15 cellular contexts compared by ENCODE assay signal in the genomic region with DNA sequence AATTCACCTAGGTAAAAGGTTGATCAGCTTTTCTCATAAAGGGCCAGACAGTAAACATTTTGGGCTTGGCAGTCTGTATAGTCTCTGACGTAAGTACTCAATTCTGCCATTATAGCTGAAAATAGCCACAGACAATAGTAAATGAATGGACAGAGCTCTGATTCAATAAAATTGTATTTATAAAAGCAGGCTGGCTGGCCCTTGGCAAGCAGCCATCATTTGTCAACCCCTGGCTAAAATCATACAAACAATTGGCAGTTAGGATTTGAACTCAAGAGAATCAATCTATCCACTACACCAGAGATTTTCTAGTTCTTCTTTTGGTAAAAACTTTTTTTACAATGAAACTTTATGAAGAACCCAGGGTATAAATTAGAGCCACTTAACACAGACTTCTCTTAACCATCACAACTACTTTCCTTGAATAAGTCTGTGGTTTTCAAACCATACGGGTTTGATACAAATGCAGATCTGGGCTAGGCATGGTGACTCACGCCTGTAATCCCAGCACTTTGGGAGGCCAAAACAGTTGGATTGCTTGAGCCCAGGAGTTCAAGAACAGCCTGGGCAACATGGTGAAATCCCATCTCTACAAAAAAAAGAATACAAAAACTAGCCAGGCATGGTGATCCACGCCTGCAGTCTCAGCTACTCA.
A peak's percentile ranks its signal among the peaks of the same experiment; 100 is the strongest.
DNase-seq lines count a peak whose midpoint lies in the region; ATAC-seq and TF ChIP-seq lines count a peak whose summit lies in the region.
"Had no signal": no experiment of that assay in that cellular context is flagged by ENCODE, and none has a peak within 500 bp of the region (broad histone marks: within the 10 kb centered on the region; RNA-seq: fewer than 3 reads in every experiment).

No MANE protein-coding gene starts in this region.

- POLR2A ChIA-PET in SK-N-SH (lab: Yijun Ruan, JAX), result no interaction called here

- DNase-seq in M059J (ENCODE audit: low read depth) (peak; percentile 11), SK-N-SH (peak; percentile 29), fibroblast of the aortic adventitia (ENCODE audit: low read depth) (peak; percentile 44), sigmoid colon (no peak), amniotic stem cell (lab: John Stamatoyannopoulos, UW) (no peak), ureter (ENCODE audit: low spot score) (no peak), heart left ventricle (no peak)
- DNase-seq: activated CD8-positive, alpha-beta T cell treated with anti-CD3 and anti-CD28 coated beads for 36 hours; activated naive CD4-positive, alpha-beta T cell treated with Interleukin-2 at 50 U/mL for 16 hours; CD8-positive, alpha-beta memory T cell; central memory CD4-positive, alpha-beta T cell; natural killer cell; NCI-H2171; Peyer's patch had no signal

- H3K27me3 ChIP-seq in SK-N-SH (ENCODE audit: insufficient read depth), result no peaks in the 10 kb centered on the region
- no peaks in the 10 kb centered on the region for H3K27me3 ChIP-seq in sigmoid colon
- no peaks in the 10 kb centered on the region for H3K27me3 ChIP-seq in heart left ventricle
- H3K27me3 ChIP-seq: Peyer's patch had no signal

- H3K9ac ChIP-seq in SK-N-SH, result no peak overlapping the region

- intact Hi-C loops in sigmoid colon (cut with DNase I), result loop anchor here (5.0 kb wide), 1 partner anchor 48 kb away; no protein-coding TSS in a partner anchor
- intact Hi-C loops in heart left ventricle (cut with DNase I), result loop anchor here in 2 of 10 donors (10.0 kb wide), 1 partner anchor 630 kb away; no protein-coding TSS in a partner anchor

- peak overlapping the region; percentile 44 for H3K4me2 ChIP-seq in SK-N-SH

- H3K9me2 ChIP-seq in SK-N-SH, result no peaks in the 10 kb centered on the region

- peak in 1 of 2 experiments; percentile 70; a peak in 2 of 4 replicates for TF ChIP-seq EP300 in SK-N-SH (IDR thresholded peaks at IDR 0.05; ENCODE audit: borderline replicate concordance in 1 of 2, low read depth in 1 of 2, low read length in 1 of 2)
- TF ChIP-seq EP300 in sigmoid colon (IDR thresholded peaks at IDR 0.05), result peak in 2 of 4 donors; percentile 6 to 15

- CTCF ChIA-PET in SK-N-SH (lab: Yijun Ruan, JAX), result interaction anchor here (1.2 to 2.6 kb wide), 7 partner anchors 20 to 633 kb away, joined by 3 to 8 read pairs (median 4); no protein-coding TSS in a partner anchor

- no peak overlapping the region for H3K4me3 ChIP-seq in SK-N-SH (ENCODE audit: low read depth in 2 of 2, low read length in 1 of 2)
- no peak overlapping the region for H3K4me3 ChIP-seq in fibroblast of the aortic adventitia (ENCODE audit: low read depth, low read length)
- H3K4me3 ChIP-seq in sigmoid colon, result no peak overlapping the region
- no peak overlapping the region for H3K4me3 ChIP-seq in heart left ventricle
- H3K4me3 ChIP-seq: Peyer's patch had no signal

- H3K36me3 ChIP-seq in SK-N-SH (replicated peaks in 1 of 2; ENCODE audit: control insufficient read depth in 1 of 2, insufficient read depth in 2 of 2, low read length in 1 of 2), result no peaks in the 10 kb centered on the region
- no peaks in the 10 kb centered on the region for H3K36me3 ChIP-seq in sigmoid colon
- no peaks in the 10 kb centered on the region for H3K36me3 ChIP-seq in heart left ventricle
- H3K36me3 ChIP-seq: Peyer's patch had no signal

- H3K4me1 ChIP-seq in SK-N-SH (ENCODE audit: control insufficient read depth in 1 of 2, insufficient read depth in 2 of 2, low read depth in 1 of 2, low read length in 1 of 2), result peaks cover 7 to 17% of the 10 kb centered on the region in 2 experiments; a peak in 3 of 4 replicates
- peaks cover 0 to 68% (median 33%) of the 10 kb centered on the region in 4 donors for H3K4me1 ChIP-seq in sigmoid colon
- H3K4me1 ChIP-seq in heart left ventricle, result peaks cover 0 to 18% (median 0%) of the 10 kb centered on the region in 12 donors
- H3K4me1 ChIP-seq: Peyer's patch had no signal

- no peak for TF ChIP-seq CTCF in SK-N-SH (IDR thresholded peaks at IDR 0.05)
- no peak for TF ChIP-seq CTCF in fibroblast of the aortic adventitia (IDR thresholded peaks at IDR 0.05; ENCODE audit: insufficient read depth, low read length)
- TF ChIP-seq CTCF in sigmoid colon (IDR thresholded peaks at IDR 0.05), result no peak
- no peak for TF ChIP-seq CTCF in heart left ventricle (IDR thresholded peaks at IDR 0.05)

- no peak; the same call in 1 of the 2 replicates for TF ChIP-seq RAD21 in SK-N-SH (IDR thresholded peaks at IDR 0.05; ENCODE audit: low read length)

- peak overlapping the region; percentile 18; the same call in 1 of the 2 replicates for H2AFZ ChIP-seq in SK-N-SH (ENCODE audit: low read depth)

- H3F3A ChIP-seq in SK-N-SH (replicated peaks; ENCODE audit: insufficient read depth), result peaks cover 11% of the 10 kb centered on the region

- H3K27ac ChIP-seq in SK-N-SH (ENCODE audit: low read depth in 2 of 2, low read length in 1 of 2) (peak overlapping the region; percentile 62 to 76; a peak in 3 of 4 replicates), sigmoid colon (peak overlapping the region in 3 of 4 donors; percentile 65 to 73 (median 68)), heart left ventricle (peak overlapping the region in 1 of 12 donors; percentile 73)
- H3K27ac ChIP-seq: Peyer's patch had no signal

- ATAC-seq in HG03097 (IDR thresholded peaks at IDR 0.05; ENCODE audit: low FRiP score, unreplicated experiment) (no peak), heart left ventricle (no peak)
- ATAC-seq: activated CD8-positive, alpha-beta T cell treated with anti-CD3 and anti-CD28 coated beads for 36 hours; natural killer cell had no signal

- 37% methylated on average over 4 of the region's 4 CpGs for WGBS in SK-N-SH (ENCODE audit: low lambda C conversion rate)
- 63 to 75% methylated on average over 4 of the region's 4 CpGs for WGBS in sigmoid colon, 2 donors
- 78 to 84% (median 80%) methylated on average over 4 of the region's 4 CpGs for WGBS in heart left ventricle, 4 donors

- H3K9me3 ChIP-seq in SK-N-SH, result no peaks in the 10 kb centered on the region
- H3K9me3 ChIP-seq in sigmoid colon, result no peaks in the 10 kb centered on the region
- no peaks in the 10 kb centered on the region for H3K9me3 ChIP-seq in heart left ventricle
- H3K9me3 ChIP-seq: Peyer's patch had no signal

- H4K20me1 ChIP-seq in SK-N-SH (ENCODE audit: insufficient read depth), result no peaks in the 10 kb centered on the region

- H3K79me2 ChIP-seq in SK-N-SH (ENCODE audit: insufficient read depth), result no peaks in the 10 kb centered on the region

- no peak for TF ChIP-seq POLR2A in sigmoid colon (IDR thresholded peaks at IDR 0.05)
- no peak for TF ChIP-seq POLR2A in heart left ventricle (IDR thresholded peaks at IDR 0.05)

TF ChIP-seq in SK-N-SH, 30 proteins besides CTCF, POLR2A, EP300 and RAD21:
- peak; percentile 36 for TF ChIP-seq CHD2 (IDR thresholded peaks at IDR 0.05; ENCODE audit: low read length, partially characterized antibody)
- 0 out of 2 replicates have a peak, but pooled peaks have one; percentile 46 for TF ChIP-seq RCOR1 (IDR thresholded peaks at IDR 0.05; ENCODE audit: low read length)
- peak; percentile 45; the same call in 1 of the 2 replicates for TF ChIP-seq FOSL2 (IDR thresholded peaks at IDR 0.05; ENCODE audit: borderline replicate concordance, low read depth)
- TF ChIP-seq NFIC (IDR thresholded peaks at IDR 0.05; ENCODE audit: borderline replicate concordance), result peak; percentile 77; the same call in 1 of the 2 replicates
- no peak for TF ChIP-seq GABPA (IDR thresholded peaks at IDR 0.05; ENCODE audit: low read depth)
- TF ChIP-seq POLR2AphosphoS5 (IDR thresholded peaks at IDR 0.05; ENCODE audit: low read depth, low read length), result 0 out of 2 replicates have a peak, but pooled peaks have one; percentile 32
- peak; percentile 26; the same call in 1 of the 2 replicates for TF ChIP-seq JUND (IDR thresholded peaks at IDR 0.05)
- TF ChIP-seq TCF12 (IDR thresholded peaks at IDR 0.05), result peak; percentile 61; the same call in 1 of the 2 replicates
- TF ChIP-seq, protein P1, sequence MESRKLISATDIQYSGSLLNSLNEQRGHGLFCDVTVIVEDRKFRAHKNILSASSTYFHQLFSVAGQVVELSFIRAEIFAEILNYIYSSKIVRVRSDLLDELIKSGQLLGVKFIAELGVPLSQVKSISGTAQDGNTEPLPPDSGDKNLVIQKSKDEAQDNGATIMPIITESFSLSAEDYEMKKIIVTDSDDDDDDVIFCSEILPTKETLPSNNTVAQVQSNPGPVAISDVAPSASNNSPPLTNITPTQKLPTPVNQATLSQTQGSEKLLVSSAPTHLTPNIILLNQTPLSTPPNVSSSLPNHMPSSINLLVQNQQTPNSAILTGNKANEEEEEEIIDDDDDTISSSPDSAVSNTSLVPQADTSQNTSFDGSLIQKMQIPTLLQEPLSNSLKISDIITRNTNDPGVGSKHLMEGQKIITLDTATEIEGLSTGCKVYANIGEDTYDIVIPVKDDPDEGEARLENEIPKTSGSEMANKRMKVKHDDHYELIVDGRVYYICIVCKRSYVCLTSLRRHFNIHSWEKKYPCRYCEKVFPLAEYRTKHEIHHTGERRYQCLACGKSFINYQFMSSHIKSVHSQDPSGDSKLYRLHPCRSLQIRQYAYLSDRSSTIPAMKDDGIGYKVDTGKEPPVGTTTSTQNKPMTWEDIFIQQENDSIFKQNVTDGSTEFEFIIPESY (IDR thresholded peaks at IDR 0.05; ENCODE audit: borderline replicate concordance, low read depth), result no peak
- TF ChIP-seq MXI1 (IDR thresholded peaks at IDR 0.05; ENCODE audit: low read depth, low read length), result no peak
- TF ChIP-seq, protein P2, sequence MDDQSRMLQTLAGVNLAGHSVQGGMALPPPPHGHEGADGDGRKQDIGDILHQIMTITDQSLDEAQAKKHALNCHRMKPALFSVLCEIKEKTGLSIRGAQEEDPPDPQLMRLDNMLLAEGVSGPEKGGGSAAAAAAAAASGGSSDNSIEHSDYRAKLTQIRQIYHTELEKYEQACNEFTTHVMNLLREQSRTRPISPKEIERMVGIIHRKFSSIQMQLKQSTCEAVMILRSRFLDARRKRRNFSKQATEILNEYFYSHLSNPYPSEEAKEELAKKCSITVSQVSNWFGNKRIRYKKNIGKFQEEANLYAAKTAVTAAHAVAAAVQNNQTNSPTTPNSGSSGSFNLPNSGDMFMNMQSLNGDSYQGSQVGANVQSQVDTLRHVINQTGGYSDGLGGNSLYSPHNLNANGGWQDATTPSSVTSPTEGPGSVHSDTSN (IDR thresholded peaks at IDR 0.05), result peak; percentile 62
- TF ChIP-seq MEF2A (IDR thresholded peaks at IDR 0.05; ENCODE audit: borderline replicate concordance, low read depth), result peak; percentile 77; the same call in 1 of the 2 replicates
TF ChIP-seq in SK-N-SH: peak in this region for 9.

Comparison
In these comparisons a context has a peak if more than half of its experiments do, and no peak if none do; other contexts are left out.
1. DNase-seq: peak in M059J (single experiment), SK-N-SH (single experiment) and fibroblast of the aortic adventitia (single experiment); none in sigmoid colon (single experiment), amniotic stem cell (single experiment), ureter (single experiment) and heart left ventricle (0 of 5).